In genomic region chr10:117754770-117755510, GRCh38 we compare ENCODE assay signal across 1 cellular context.
TF ChIP-seq lines count a peak whose summit lies in the region.

No MANE protein-coding gene starts in this region.

TF ChIP-seq in K562, 482 proteins besides CTCF, POLR2A, EP300 and RAD21:
- TF ChIP-seq ZNF175 (CRISPR knock-in tag; IDR thresholded peaks at IDR 0.05; ENCODE audit: low read depth) (peak; percentile 56), POLR2H (tag; IDR thresholded peaks at IDR 0.05; ENCODE audit: low read depth) (peak; percentile 58; the same call in 1 of the 2 replicates), ZNF589 (CRISPR knock-in tag; IDR thresholded peaks at IDR 0.05; ENCODE audit: low read depth) (0 out of 2 replicates have a peak, but pooled peaks have one; percentile 19), MAFG (tag; conservative IDR thresholded peaks at IDR 0.05) (no peak), BRF2 (IDR thresholded peaks at IDR 0.05; ENCODE audit: borderline replicate concordance, insufficient read depth, insufficient read length) (no peak), HIVEP1 (CRISPR knock-in tag; IDR thresholded peaks at IDR 0.05) (0 out of 2 replicates have a peak, but pooled peaks have one; percentile 8), ZNF584 (CRISPR knock-in tag; IDR thresholded peaks at IDR 0.05; ENCODE audit: low read depth) (peak; percentile 69; the same call in 1 of the 2 replicates), CEBPG (CRISPR knock-in tag; IDR thresholded peaks at IDR 0.05) (no peak), CEBPG (tag; conservative IDR thresholded peaks at IDR 0.05 in 1 of 2, IDR thresholded peaks at IDR 0.05 in 1 of 2) (peak in 1 of 2 experiments; percentile 61; a peak in 2 of 4 replicates)
TF ChIP-seq in K562: peak in this region for 6.
